ENCODE assay signal across 16 cellular contexts in the genomic region with DNA sequence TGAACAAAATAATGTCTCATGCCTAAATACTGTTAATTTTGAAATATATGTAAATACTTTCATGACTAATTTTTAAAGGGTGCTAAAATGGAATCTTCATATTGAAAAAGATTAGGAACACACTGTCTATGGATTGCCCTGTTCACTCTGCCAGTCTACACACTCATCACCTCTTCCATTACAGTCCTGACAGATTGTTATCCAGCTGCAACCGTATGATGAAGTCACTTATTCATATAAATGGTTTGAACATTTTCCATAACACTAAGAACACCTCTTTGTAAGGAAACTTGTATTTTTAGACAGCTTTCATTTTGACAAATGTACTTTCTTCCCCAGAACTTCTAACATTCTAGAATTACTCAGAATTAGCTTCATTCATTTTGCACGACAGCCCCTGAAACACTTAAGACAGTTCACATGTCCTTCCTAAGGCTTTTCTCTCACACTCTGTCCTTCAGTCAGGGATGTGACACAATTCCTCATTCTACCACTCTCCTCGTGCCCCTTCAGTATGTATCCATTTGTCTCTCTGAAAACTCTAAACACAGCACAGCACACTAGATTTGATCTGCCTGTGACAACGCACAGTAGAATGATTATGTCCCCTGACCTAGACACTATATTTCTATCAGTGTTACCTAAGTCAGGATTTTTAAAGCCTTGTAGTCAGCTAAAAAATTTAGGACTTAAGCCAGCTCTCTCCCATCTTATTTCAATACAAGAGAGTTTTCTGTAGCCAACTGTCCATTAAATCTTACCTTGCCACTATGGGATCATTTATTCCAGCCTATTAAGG.
"Had no signal": no experiment of that assay in that cellular context is flagged by ENCODE, and none has a peak within 500 bp of the region (broad histone marks: within the 10 kb centered on the region; RNA-seq: fewer than 3 reads in every experiment).

No MANE protein-coding gene starts in this region.

- DNase-seq: activated CD4-positive, alpha-beta T cell treated with anti-CD3 and anti-CD28 coated beads for 4 hours; activated naive CD4-positive, alpha-beta T cell treated with anti-CD3 and anti-CD28 coated beads, Interleukin-2, amount 50 U/mL, for 16 hours; amygdala; body of pancreas; central memory CD4-positive, alpha-beta T cell; cortex of kidney; effector CD4-positive, alpha-beta T cell; esophagus squamous epithelium; hippocampal formation; kidney; left lung; mammary epithelial cell; stimulated activated CD4-positive, alpha-beta T cell treated with anti-CD3 and anti-CD28 coated beads, Interleukin-4, amount 100 ng/mL, for 24 hours; stimulated activated naive CD4-positive, alpha-beta T cell treated with Interleukin-2 at 50 U/mL for 16 hours; T-helper 17 cell; upper lobe of left lung had no signal

- H3K4me3 Mint-ChIP-seq: T-helper 17 cell had no signal

- H3K4me1 ChIP-seq: esophagus squamous epithelium, left lung, upper lobe of left lung had no signal

- ATAC-seq: body of pancreas, left lung, T-helper 17 cell had no signal

- H3K27me3 ChIP-seq: body of pancreas, esophagus squamous epithelium, left lung, upper lobe of left lung had no signal

- H3K27ac ChIP-seq: body of pancreas, esophagus squamous epithelium, left lung, upper lobe of left lung had no signal

- H3K27me3 Mint-ChIP-seq: T-helper 17 cell had no signal

- H3K4me3 ChIP-seq: body of pancreas, esophagus squamous epithelium, left lung, upper lobe of left lung had no signal

- H3K27ac Mint-ChIP-seq: T-helper 17 cell had no signal

- H3K9me3 ChIP-seq: body of pancreas, esophagus squamous epithelium, left lung, upper lobe of left lung had no signal
